In the genomic region with DNA sequence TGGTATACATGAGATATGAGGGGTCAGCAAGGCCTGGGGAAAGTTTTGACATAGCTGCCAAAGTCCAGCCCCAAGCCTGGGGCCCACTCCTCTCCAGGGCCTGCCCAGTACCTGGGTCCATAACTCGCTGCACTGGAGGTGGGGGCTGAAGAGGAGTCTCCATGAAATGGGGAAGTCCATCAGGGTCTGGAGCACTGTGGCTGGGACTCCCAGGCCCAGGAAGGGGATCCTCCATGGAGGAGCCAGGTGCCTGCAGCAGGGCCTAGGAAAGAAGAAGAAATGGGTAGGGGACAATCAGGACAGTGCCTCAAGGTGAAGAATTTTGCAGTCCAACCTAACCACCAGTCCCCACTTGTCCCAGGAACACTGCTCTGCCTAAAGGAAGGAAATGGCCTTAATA, we compare ENCODE assay signal across 24 cellular contexts. TPM values are rescaled to one million over a fixed set of nuclear protein-coding genes. Genes with fewer than 3 reads are reported as not detected.
"Had no signal": no experiment of that assay in that cellular context is flagged by ENCODE, and none has a peak within 500 bp of the region (broad histone marks: within the 10 kb centered on the region; RNA-seq: fewer than 3 reads in every experiment).

No MANE protein-coding gene starts in this region.

- H3K9me3 ChIP-seq: MG63, SK-N-SH had no signal

- DNase-seq: IMR-90, Karpas-422, KG1, MG63, NCI-H1092, NCI-H1105 treated with DMSO at 0.1 percent for 48 hours, NCI-H1417 treated with DMSO at 0.1 percent for 48 hours, NCI-H146, NCI-H1694 treated with DMSO at 0.1 percent for 48 hours, NCI-H1930, NCI-H2081, NCI-H2107, NCI-H2227 treated with DMSO at 0.1 percent for 48 hours, NCI-H524, NCI-H526 treated with DMSO at 0.1 percent for 48 hours, NCI-H774, PC-3, SHP77, SK-N-SH had no signal

- ATAC-seq: HepG2, Panc1, PC-3 had no signal

- H3K4me3 ChIP-seq: MG63 had no signal

- H3K36me3 ChIP-seq: MG63 had no signal

- H3K27me3 ChIP-seq: MG63 had no signal

RNA-seq across cellular contexts. Expression of gene SCN11A, which starts 47.5 kb away (rescaled TPM):
- total RNA-seq: HT1080, NCI-H460, PC-3, SK-MEL-5 had no signal
